In genomic region chr1:161726631-161727342, GRCh38 we compare ENCODE assay signal across 8 cellular contexts. TPM values are rescaled to one million over a fixed set of nuclear protein-coding genes. Genes with fewer than 3 reads are reported as not detected.
A peak's percentile ranks its signal among the peaks of the same experiment; 100 is the strongest.
DNase-seq lines count a peak whose midpoint lies in the region; ATAC-seq and TF ChIP-seq lines count a peak whose summit lies in the region.

No MANE protein-coding gene starts in this region.

- peak overlapping the region; percentile 80 to 92 (median 85) for H3K27ac ChIP-seq in transverse colon

- peaks cover 25% of the 10 kb centered on the region for H3K27me3 Mint-ChIP-seq in activated naive CD8-positive, alpha-beta T cell treated with anti-CD3 and anti-CD28 coated beads for 36 hours
- H3K27me3 Mint-ChIP-seq in osteocyte (ENCODE audit: unreplicated experiment) = peaks cover 21% of the 10 kb centered on the region

- peaks cover 0 to 22% (median 13%) of the 10 kb centered on the region in 4 donors for H3K4me1 ChIP-seq in transverse colon

- H3K4me3 ChIP-seq in transverse colon = peak overlapping the region; percentile 37 to 73 (median 63)

- DNase-seq in DMS153 treated with DMSO at 0.1 percent for 48 hours (lab: John Stamatoyannopoulos, UW; ENCODE audit: unreplicated experiment) (peak; percentile 39), HuH-7.5 (ENCODE audit: low spot score) (peak; percentile 64), SK-N-DZ (ENCODE audit: low spot score) (peak; percentile 79), Right ventricle myocardium inferior (ENCODE audit: missing footprints) (peak; percentile 93), osteocyte (ENCODE audit: extremely low spot score, unreplicated experiment) (peak; percentile 91), transverse colon (peak; percentile 85)
- peak; percentile 65 for DNase-seq in activated naive CD8-positive, alpha-beta T cell treated with anti-CD3 and anti-CD28 coated beads for 36 hours

- WGBS in transverse colon (ENCODE audit: low coverage in 1 of 2), 2 donors = 0% methylated on average over 16 of the region's 81 CpGs; no CpG with 5 or more reads in 1 of the 2 donors

- no peaks in the 10 kb centered on the region for H3K9me3 ChIP-seq in transverse colon

- TF ChIP-seq EP300 in transverse colon (IDR thresholded peaks at IDR 0.05; ENCODE audit: low read depth) = no peak

- TF ChIP-seq CTCF in osteocyte (IDR thresholded peaks at IDR 0.05) (no peak), transverse colon (IDR thresholded peaks at IDR 0.05) (peak in 1 of 5 experiments; percentile 5)

- H3K4me3 Mint-ChIP-seq in activated naive CD8-positive, alpha-beta T cell treated with anti-CD3 and anti-CD28 coated beads for 36 hours = peak overlapping the region; percentile 93
- peak overlapping the region; percentile 84 for H3K4me3 Mint-ChIP-seq in osteocyte (ENCODE audit: unreplicated experiment)

- in situ Hi-C loops in transverse colon (cut with MboI; ENCODE audit: low pct_ligation_motif_present in 1 of 4, low pct_unique_long_range_greater_than_20kb in 1 of 4, low sequenced_read_pairs in 3 of 4) = loop anchor here (25.0 kb wide), 4 partner anchors 89 to 664 kb away; partner anchors contain the start of genes FCGR3B (in 3 of the 4) and ARHGAP30 (in 1 of the 4)

- peaks cover 61% of the 10 kb centered on the region for H3K4me1 Mint-ChIP-seq in activated naive CD8-positive, alpha-beta T cell treated with anti-CD3 and anti-CD28 coated beads for 36 hours
- H3K4me1 Mint-ChIP-seq in osteocyte (ENCODE audit: unreplicated experiment) = peaks cover 9% of the 10 kb centered on the region

- peak; percentile 57 for TF ChIP-seq POLR2A in transverse colon (IDR thresholded peaks at IDR 0.05)

- H3K27me3 ChIP-seq in transverse colon = peaks cover 54% of the 10 kb centered on the region

- no peaks in the 10 kb centered on the region for H3K36me3 Mint-ChIP-seq in activated naive CD8-positive, alpha-beta T cell treated with anti-CD3 and anti-CD28 coated beads for 36 hours
- no peaks in the 10 kb centered on the region for H3K36me3 Mint-ChIP-seq in osteocyte (ENCODE audit: unreplicated experiment)

- intact Hi-C loops in Right ventricle myocardium inferior (cut with DNase I) (no loop called here), transverse colon (cut with DNase I; ENCODE audit: low total_unique reads) (no loop called here)

- ATAC-seq in GM21447 (IDR thresholded peaks at IDR 0.05; ENCODE audit: unreplicated experiment) = peak; percentile 50
- peak; percentile 96 for ATAC-seq in Right ventricle myocardium inferior

- peak overlapping the region; percentile 82 for H3K27ac Mint-ChIP-seq in activated naive CD8-positive, alpha-beta T cell treated with anti-CD3 and anti-CD28 coated beads for 36 hours
- H3K27ac Mint-ChIP-seq in osteocyte (ENCODE audit: unreplicated experiment) = peak overlapping the region; percentile 44

- H3K9me3 Mint-ChIP-seq in activated naive CD8-positive, alpha-beta T cell treated with anti-CD3 and anti-CD28 coated beads for 36 hours = no peaks in the 10 kb centered on the region
- H3K9me3 Mint-ChIP-seq in osteocyte (ENCODE audit: unreplicated experiment) = no peaks in the 10 kb centered on the region

- H3K36me3 ChIP-seq in transverse colon = no peaks in the 10 kb centered on the region

RNA-seq across cellular contexts. Expression of gene FCRLB, which starts 5.4 kb away (rescaled TPM):
- 0.29 TPM in 1 of 2 replicates, not detected in the other for polyA plus RNA-seq in SK-N-DZ (2014; cell fraction: cytosol; rRNA removed)
- polyA plus RNA-seq in SK-N-DZ (2014; cell fraction: nucleus; rRNA removed) = 0.97 TPM in 1 of 2 replicates, not detected in the other
- total RNA-seq in activated naive CD8-positive, alpha-beta T cell treated with anti-CD3 and anti-CD28 coated beads for 36 hours = under 1 TPM; 0.49 to 0.76 TPM
- total RNA-seq in Right ventricle myocardium inferior (0.35 TPM), osteocyte (0.27 TPM in 1 of 2 replicates, not detected in the other), transverse colon (under 1 TPM in 1 of 4 donors, not detected in 3; 0.64 TPM)

RNA-seq across cellular contexts. Expression of gene FCRLA, which starts 19.8 kb away (rescaled TPM):
- not detected in 2 replicates for polyA plus RNA-seq in SK-N-DZ (2014; cell fraction: cytosol; rRNA removed)
- polyA plus RNA-seq in SK-N-DZ (2014; cell fraction: nucleus; rRNA removed) = not detected in 2 replicates
- under 1 TPM; 0.35 to 0.56 TPM for total RNA-seq in activated naive CD8-positive, alpha-beta T cell treated with anti-CD3 and anti-CD28 coated beads for 36 hours
- total RNA-seq in Right ventricle myocardium inferior (not detected), osteocyte (not detected in 2 replicates), transverse colon (10 to 100 TPM in 1 of 4 donors, 1 to 10 TPM in 1, under 1 TPM in 1, not detected in 1; 0.41 to 13.1 (median 7.0) TPM)

RNA-seq across cellular contexts. Expression of gene DUSP12, which starts 22.8 kb away (rescaled TPM):
- 157 and 158 TPM in 2 replicates for polyA plus RNA-seq in SK-N-DZ (2014; cell fraction: cytosol; rRNA removed)
- polyA plus RNA-seq in SK-N-DZ (2014; cell fraction: nucleus; rRNA removed) = 99.8 and 159 TPM in 2 replicates
- total RNA-seq in activated naive CD8-positive, alpha-beta T cell treated with anti-CD3 and anti-CD28 coated beads for 36 hours = 10 to 100 TPM; 39.9 to 40.3 TPM
- total RNA-seq in Right ventricle myocardium inferior = 7.0 TPM
- 20.1 and 21.8 TPM in 2 replicates for total RNA-seq in osteocyte
- 10 to 100 TPM in 3 of 4 donors, not detected in 1; 26.2 to 62.5 (median 28.4) TPM for total RNA-seq in transverse colon

RNA-seq across cellular contexts. Expression of gene ATF6, which starts 39.3 kb away (rescaled TPM):
- 14.4 and 16.7 TPM in 2 replicates for polyA plus RNA-seq in SK-N-DZ (2014; cell fraction: cytosol; rRNA removed)
- 7.1 and 7.8 TPM in 2 replicates for polyA plus RNA-seq in SK-N-DZ (2014; cell fraction: nucleus; rRNA removed)
- 10 to 100 TPM; 20.2 to 22.1 TPM for total RNA-seq in activated naive CD8-positive, alpha-beta T cell treated with anti-CD3 and anti-CD28 coated beads for 36 hours
- 12.6 TPM for total RNA-seq in Right ventricle myocardium inferior
- 29.7 and 32.2 TPM in 2 replicates for total RNA-seq in osteocyte
- total RNA-seq in transverse colon = 10 to 100 TPM; 10.8 to 45.8 (median 23.0) TPM

Comparison
In these comparisons a context has a peak if more than half of its experiments do, and no peak if none do; other contexts are left out.
1. Peak in every context shown above with its lines: DNase-seq, ATAC-seq, H3K4me3 ChIP-seq and H3K27ac ChIP-seq.
2. DNase-seq: peak in every context shown above with its lines; median percentile 93 in Right ventricle myocardium inferior; 91 in osteocyte; 85 in transverse colon; 79 in SK-N-DZ; 65 in activated naive CD8-positive, alpha-beta T cell treated with anti-CD3 and anti-CD28 coated beads for 36 hours; 64 in HuH-7.5; 39 in DMS153 treated with DMSO at 0.1 percent for 48 hours.